8 cellular contexts compared by ENCODE assay signal in genomic region chr6:142943746-142944125, GRCh38. TPM values are rescaled to one million over a fixed set of nuclear protein-coding genes. Genes with fewer than 3 reads are reported as not detected.
DNase-seq lines count a peak whose midpoint lies in the region; ATAC-seq, FAIRE-seq and TF ChIP-seq lines count a peak whose summit lies in the region.

No MANE protein-coding gene starts in this region.

- H3K4me1 ChIP-seq in DOHH2 (ENCODE audit: control insufficient read depth, low read length) = peaks cover 64% of the 10 kb centered on the region
- H3K4me1 ChIP-seq in right cardiac atrium (ENCODE audit: control insufficient read depth, insufficient read depth, low read length) = no peaks in the 10 kb centered on the region
- H3K4me1 ChIP-seq in small intestine (ENCODE audit: control insufficient read depth in 2 of 2, insufficient read depth in 1 of 2, low read depth in 1 of 2, low read length in 1 of 2) = peaks cover 0 to 5% of the 10 kb centered on the region in 2 donors

- H3K4me2 ChIP-seq in DOHH2 (ENCODE audit: low read length) = peak overlapping the region; percentile 99

- peaks cover 56% of the 10 kb centered on the region for H3K79me2 ChIP-seq in DOHH2 (ENCODE audit: control insufficient read depth, low read length)

- H3K4me1 Mint-ChIP-seq in activated naive CD4-positive, alpha-beta T cell treated with anti-CD3 and anti-CD28 coated beads, Interleukin-2, amount 50 U/mL, for 24 hours = peaks cover 60% of the 10 kb centered on the region

- no peaks in the 10 kb centered on the region for H3K27me3 Mint-ChIP-seq in activated naive CD4-positive, alpha-beta T cell treated with anti-CD3 and anti-CD28 coated beads, Interleukin-2, amount 50 U/mL, for 24 hours

- peaks cover 5% of the 10 kb centered on the region for H3K36me3 Mint-ChIP-seq in activated naive CD4-positive, alpha-beta T cell treated with anti-CD3 and anti-CD28 coated beads, Interleukin-2, amount 50 U/mL, for 24 hours

- FAIRE-seq in small intestine (lab: Jason Lieb, UNC) = no peak

- no peak for TF ChIP-seq CTCF in DOHH2 (IDR thresholded peaks at IDR 0.05; ENCODE audit: low read depth, low read length, poor library complexity, severe bottlenecking)

- H3K9me2 ChIP-seq in DOHH2 (replicated peaks; ENCODE audit: control insufficient read depth, low read length) = no peaks in the 10 kb centered on the region

- H3F3A ChIP-seq in DOHH2 (ENCODE audit: control insufficient read depth, insufficient read depth) = peaks cover 29% of the 10 kb centered on the region

- H3K36me3 ChIP-seq in DOHH2 (ENCODE audit: control insufficient read depth, low read length) = peaks cover 6% of the 10 kb centered on the region
- no peaks in the 10 kb centered on the region for H3K36me3 ChIP-seq in small intestine (ENCODE audit: control insufficient read depth in 2 of 2, insufficient read depth in 2 of 2, low read length in 2 of 2)

- H3K27me3 ChIP-seq in DOHH2 (ENCODE audit: control insufficient read depth, low read length) (no peaks in the 10 kb centered on the region), right cardiac atrium (ENCODE audit: control insufficient read depth, insufficient read depth) (no peaks in the 10 kb centered on the region), small intestine (ENCODE audit: control insufficient read depth in 2 of 2, insufficient read depth in 2 of 2, low read length in 2 of 2) (no peaks in the 10 kb centered on the region)

- no peaks in the 10 kb centered on the region for H4K20me1 ChIP-seq in DOHH2 (ENCODE audit: control insufficient read depth, insufficient read depth, low read depth, low read length)

- WGBS in right cardiac atrium = 21% methylated on average over 8 of the region's 8 CpGs
- 21 to 30% (median 25%) methylated on average over 8 of the region's 8 CpGs for WGBS in small intestine, 3 donors

- peak overlapping the region; percentile 100 for H3K27ac Mint-ChIP-seq in activated naive CD4-positive, alpha-beta T cell treated with anti-CD3 and anti-CD28 coated beads, Interleukin-2, amount 50 U/mL, for 24 hours

- H3K9me3 Mint-ChIP-seq in activated naive CD4-positive, alpha-beta T cell treated with anti-CD3 and anti-CD28 coated beads, Interleukin-2, amount 50 U/mL, for 24 hours = no peaks in the 10 kb centered on the region

- DNase-seq in OCI-M1 (lab: John Stamatoyannopoulos, UW) (peak; percentile 89), right cardiac atrium (peak in 1 of 3 donors; percentile 50), small intestine (peak; percentile 35), NCI-H526 treated with DMSO at 0.1 percent for 48 hours (lab: John Stamatoyannopoulos, UW) (no peak)

- H3K4me3 Mint-ChIP-seq in activated naive CD4-positive, alpha-beta T cell treated with anti-CD3 and anti-CD28 coated beads, Interleukin-2, amount 50 U/mL, for 24 hours = peak overlapping the region; percentile 97

- ATAC-seq in right cardiac atrium (no peak), HG03045 (IDR thresholded peaks at IDR 0.05; ENCODE audit: unreplicated experiment) (no peak), HG03139 (IDR thresholded peaks at IDR 0.05; ENCODE audit: unreplicated experiment) (no peak)

- H3K4me3 ChIP-seq in DOHH2 (ENCODE audit: low read length) (peak overlapping the region; percentile 94), right cardiac atrium (ENCODE audit: low read length) (peak overlapping the region; percentile 88), small intestine (ENCODE audit: low read depth in 1 of 2, low read length in 2 of 2) (peak overlapping the region in 1 of 2 donors; percentile 75)

- H3K27ac ChIP-seq in DOHH2 (ENCODE audit: low read depth, low read length) (peak overlapping the region; percentile 98), right cardiac atrium (ENCODE audit: low read length) (peak overlapping the region; percentile 99), small intestine (ENCODE audit: low read depth in 1 of 2, low read length in 1 of 2) (peak overlapping the region; percentile 95 to 100)

- H3K9me3 ChIP-seq in DOHH2 (ENCODE audit: control insufficient read depth, insufficient read depth, low read length) = no peaks in the 10 kb centered on the region
- no peaks in the 10 kb centered on the region for H3K9me3 ChIP-seq in right cardiac atrium (ENCODE audit: control insufficient read depth, low read length)
- no peaks in the 10 kb centered on the region for H3K9me3 ChIP-seq in small intestine (ENCODE audit: control insufficient read depth, low read depth)

- intact Hi-C loops in right cardiac atrium (cut with DNase I) = loop anchor here (2.0 to 10.0 kb wide), 7 partner anchors 17 to 249 kb away; no protein-coding TSS in a partner anchor

RNA-seq across cellular contexts. Expression of gene HIVEP2, which starts 1.2 kb away (rescaled TPM):
- 10 to 100 TPM; 14.6 to 29.0 (median 18.0) TPM for total RNA-seq in right cardiac atrium
- polyA plus RNA-seq in right cardiac atrium = 4.5 TPM
- 1 to 10 TPM; 1.9 to 3.5 (median 2.7) TPM for polyA plus RNA-seq in small intestine
